8 cellular contexts compared by ENCODE assay signal in the genomic region with DNA sequence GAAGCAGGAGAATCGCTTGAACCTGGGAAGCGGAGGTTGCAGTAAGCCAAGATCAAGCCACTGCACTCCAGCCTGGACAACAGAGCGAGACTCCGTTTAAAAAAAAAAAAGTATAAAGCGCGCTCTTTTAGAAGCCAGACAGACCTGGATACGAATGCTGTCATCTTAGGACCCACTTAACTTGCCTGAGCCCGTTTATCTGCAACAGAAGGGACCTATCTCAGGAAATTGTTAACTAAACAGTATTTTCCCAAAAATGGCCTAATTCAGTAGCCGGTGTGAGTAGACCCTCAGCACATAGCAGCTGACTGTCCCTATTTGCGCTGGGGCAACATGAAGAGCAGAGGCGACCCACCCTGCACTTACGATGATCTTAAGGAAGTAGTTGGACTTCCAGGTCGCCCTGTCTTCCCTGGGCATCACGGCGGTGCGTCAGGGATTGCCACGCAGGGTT. TPM values are rescaled to one million over a fixed set of nuclear protein-coding genes. Genes with fewer than 3 reads are reported as not detected.
A peak's percentile ranks its signal among the peaks of the same experiment; 100 is the strongest.
DNase-seq lines count a peak whose midpoint lies in the region; ATAC-seq and TF ChIP-seq lines count a peak whose summit lies in the region.
"Not testable (repeated sequence)": the region's sequence is repeated elsewhere in the genome, so short reads cannot be mapped to it uniquely, and the experiment has no call there.

No MANE protein-coding gene starts in this region.

- TSS peak; percentile 61 for BruUV-seq in mammary epithelial cell (replicated peaks; lab: Mats Ljungman, UMichigan)

- H3K27me3 Mint-ChIP-seq in activated CD8-positive, alpha-beta T cell treated with anti-CD3 and anti-CD28 coated beads for 36 hours; memory B cell; progenitor cell of endocrine pancreas: not testable (repeated sequence)

- not testable (repeated sequence) for TF ChIP-seq CTCF in DOHH2 (IDR thresholded peaks at IDR 0.05; ENCODE audit: low read depth, low read length, poor library complexity, severe bottlenecking); NB4 (IDR thresholded peaks at IDR 0.05; ENCODE audit: low read depth, low read length); activated CD8-positive, alpha-beta T cell treated with anti-CD3 and anti-CD28 coated beads for 36 hours (IDR thresholded peaks at IDR 0.05); mammary epithelial cell (conservative IDR thresholded peaks at IDR 0.05 in 1 of 2, IDR thresholded peaks at IDR 0.05 in 1 of 2; ENCODE audit: extremely low read depth in 1 of 2, insufficient read depth in 1 of 2, low read depth in 1 of 2, low read length in 2 of 2); foreskin fibroblast (IDR thresholded peaks at IDR 0.05; ENCODE audit: low read depth, low read length); progenitor cell of endocrine pancreas (IDR thresholded peaks at IDR 0.05; ENCODE audit: unreplicated experiment); transverse colon (IDR thresholded peaks at IDR 0.05)

- dilution Hi-C loops in mammary epithelial cell (cut with HindIII; ENCODE audit: low sequenced_read_pairs) = loop anchor here (10.0 kb wide), 1 partner anchor 64 kb away; a partner anchor contains a TSS

- not testable (repeated sequence) for TF ChIP-seq POLR2A in NB4 (IDR thresholded peaks at IDR 0.05; ENCODE audit: extremely low read depth, insufficient read length); transverse colon (IDR thresholded peaks at IDR 0.05)

- H3K79me2 ChIP-seq in DOHH2 (ENCODE audit: control insufficient read depth, low read length) (peaks cover 65% of the 10 kb centered on the region), mammary epithelial cell (ENCODE audit: insufficient read depth, low read length) (peaks cover 51% of the 10 kb centered on the region)

- intact Hi-C loops in activated CD8-positive, alpha-beta T cell treated with anti-CD3 and anti-CD28 coated beads for 36 hours (cut with micrococcal nuclease); mammary epithelial cell (cut with micrococcal nuclease); transverse colon (cut with DNase I; ENCODE audit: low total_unique reads): not testable (repeated sequence)

- H3K4me3 ChIP-seq in DOHH2 (ENCODE audit: low read length) (peak overlapping the region; percentile 91), NB4 (ENCODE audit: low read depth, low read length) (peak overlapping the region; percentile 100), mammary epithelial cell (replicated peaks in 1 of 3; ENCODE audit: insufficient read depth in 1 of 3, low read depth in 2 of 3, low read length in 3 of 3) (peak overlapping the region; percentile 65 to 100 (median 94)), foreskin fibroblast (ENCODE audit: low read depth in 1 of 2, low read length in 2 of 2) (peak overlapping the region; percentile 63 to 90), transverse colon (peak overlapping the region; percentile 72 to 99 (median 96))

- peak overlapping the region; percentile 95 for H3K27ac Mint-ChIP-seq in activated CD8-positive, alpha-beta T cell treated with anti-CD3 and anti-CD28 coated beads for 36 hours
- H3K27ac Mint-ChIP-seq in memory B cell = peak overlapping the region; percentile 96
- H3K27ac Mint-ChIP-seq in progenitor cell of endocrine pancreas = peak overlapping the region; percentile 98

- H2AFZ ChIP-seq in mammary epithelial cell (ENCODE audit: low read depth, low read length) = not testable (repeated sequence)

- peaks cover 53% of the 10 kb centered on the region for H3K36me3 Mint-ChIP-seq in activated CD8-positive, alpha-beta T cell treated with anti-CD3 and anti-CD28 coated beads for 36 hours (ENCODE audit: low read depth)
- H3K36me3 Mint-ChIP-seq in memory B cell = peaks cover 10% of the 10 kb centered on the region
- H3K36me3 Mint-ChIP-seq in progenitor cell of endocrine pancreas (ENCODE audit: insufficient read depth) = peaks cover 13% of the 10 kb centered on the region

- CTCF ChIA-PET in activated CD8-positive, alpha-beta T cell treated with anti-CD3 and anti-CD28 coated beads for 36 hours (lab: Charles Lee) = interaction anchor here (0.9 to 5.5 kb wide), 12 partner anchors 9 to 91 kb away, joined by 3 to 37 read pairs (median 6); a partner anchor contains a TSS
- CTCF ChIA-PET in mammary epithelial cell (lab: Charles Lee; ENCODE audit: low non-redundant PET) = interaction anchor here (0.7 to 1.1 kb wide), 3 partner anchors 28 to 82 kb away, joined by 3 to 10 read pairs (median 3); a partner anchor contains a TSS

- H3K27ac ChIP-seq in DOHH2 (ENCODE audit: low read depth, low read length) (peak overlapping the region; percentile 88), mammary epithelial cell (ENCODE audit: insufficient read depth, low read depth, low read length) (peak overlapping the region; percentile 86), transverse colon (peak overlapping the region; percentile 90 to 96 (median 93))

- H3K9me3 Mint-ChIP-seq in activated CD8-positive, alpha-beta T cell treated with anti-CD3 and anti-CD28 coated beads for 36 hours; memory B cell; progenitor cell of endocrine pancreas (ENCODE audit: low read depth): not testable (repeated sequence)

- not testable (repeated sequence) for H3K9me2 ChIP-seq in DOHH2 (replicated peaks; ENCODE audit: control insufficient read depth, low read length)

- H3K27me3 ChIP-seq in DOHH2 (ENCODE audit: control insufficient read depth, low read length); mammary epithelial cell (ENCODE audit: insufficient read depth, low read length); transverse colon: not testable (repeated sequence)

- H3K36me3 ChIP-seq in DOHH2 (ENCODE audit: control insufficient read depth, low read length) = peaks cover 53% of the 10 kb centered on the region
- peaks cover 34% of the 10 kb centered on the region for H3K36me3 ChIP-seq in mammary epithelial cell (ENCODE audit: insufficient read depth, low read length)
- peaks cover 0 to 32% (median 12%) of the 10 kb centered on the region in 4 donors for H3K36me3 ChIP-seq in transverse colon

- H3K4me1 Mint-ChIP-seq in activated CD8-positive, alpha-beta T cell treated with anti-CD3 and anti-CD28 coated beads for 36 hours (ENCODE audit: low read depth) = peaks cover 37% of the 10 kb centered on the region
- H3K4me1 Mint-ChIP-seq in memory B cell (peaks cover 12% of the 10 kb centered on the region), progenitor cell of endocrine pancreas (ENCODE audit: low read depth) (peaks cover 15% of the 10 kb centered on the region)

- not testable (repeated sequence) for TF ChIP-seq EP300 in transverse colon (IDR thresholded peaks at IDR 0.05; ENCODE audit: low read depth)

- in situ Hi-C loops in mammary epithelial cell (cut with MboI; ENCODE audit: low sequenced_read_pairs in 2 of 2); transverse colon (cut with MboI; ENCODE audit: low pct_ligation_motif_present in 1 of 4, low pct_unique_long_range_greater_than_20kb in 1 of 4, low sequenced_read_pairs in 3 of 4): not testable (repeated sequence)

- peak overlapping the region; percentile 98 for H3K9ac ChIP-seq in mammary epithelial cell (ENCODE audit: insufficient read depth, low read length)

- peaks cover 53% of the 10 kb centered on the region for H3F3A ChIP-seq in DOHH2 (ENCODE audit: control insufficient read depth, insufficient read depth)

- H3K4me3 Mint-ChIP-seq in activated CD8-positive, alpha-beta T cell treated with anti-CD3 and anti-CD28 coated beads for 36 hours = peak overlapping the region; percentile 97
- peak overlapping the region; percentile 97 for H3K4me3 Mint-ChIP-seq in memory B cell
- peak overlapping the region; percentile 91 for H3K4me3 Mint-ChIP-seq in progenitor cell of endocrine pancreas (ENCODE audit: low read depth)

- POLR2A ChIA-PET in activated CD8-positive, alpha-beta T cell treated with anti-CD3 and anti-CD28 coated beads for 36 hours (lab: Charles Lee) = interaction anchor here (0.8 to 12.7 kb wide), 38 partner anchors 10 to 269 kb away, joined by 3 to 263 read pairs (median 5); a partner anchor contains a TSS

- not testable (repeated sequence) for ATAC-seq in activated CD8-positive, alpha-beta T cell treated with anti-CD3 and anti-CD28 coated beads for 36 hours; memory B cell (ENCODE audit: low read depth)

- H3K4me1 ChIP-seq in DOHH2 (ENCODE audit: control insufficient read depth, low read length) (peaks cover 52% of the 10 kb centered on the region), mammary epithelial cell (ENCODE audit: insufficient read depth, low read length) (peaks cover 42% of the 10 kb centered on the region), transverse colon (peaks cover 12 to 39% (median 24%) of the 10 kb centered on the region in 4 donors)

- DNase-seq in NB4 (ENCODE audit: low read depth) = peak; percentile 43
- DNase-seq in activated CD8-positive, alpha-beta T cell treated with anti-CD3 and anti-CD28 coated beads for 36 hours; mammary epithelial cell; foreskin fibroblast; memory B cell (ENCODE audit: low spot score in 2 of 2); progenitor cell of endocrine pancreas (ENCODE audit: low spot score, unreplicated experiment); transverse colon: not testable (repeated sequence)

- H3K4me2 ChIP-seq in DOHH2 (ENCODE audit: low read length) = peak overlapping the region; percentile 99
- H3K4me2 ChIP-seq in mammary epithelial cell (ENCODE audit: insufficient read depth, low read depth, low read length) = peak overlapping the region; percentile 86

- not testable (repeated sequence) for H3K9me3 ChIP-seq in DOHH2 (ENCODE audit: control insufficient read depth, insufficient read depth, low read length); mammary epithelial cell (replicated peaks; ENCODE audit: insufficient read depth, low read length); transverse colon

- peaks cover 18% of the 10 kb centered on the region for H4K20me1 ChIP-seq in DOHH2 (ENCODE audit: control insufficient read depth, insufficient read depth, low read depth, low read length)
- not testable (repeated sequence) for H4K20me1 ChIP-seq in mammary epithelial cell (ENCODE audit: insufficient read depth, low read length)

- 2% methylated on average over 9 of the region's 17 CpGs for WGBS in mammary epithelial cell (ENCODE audit: low coverage, missing lambda C conversion rate)
- 0 to 1% methylated on average over 2 to 17 of the region's 17 CpGs for WGBS in transverse colon (ENCODE audit: low coverage in 1 of 2), 2 donors

RNA-seq across cellular contexts. Expression of a gene that starts 0.5 kb away (rescaled TPM):
- 1,000 to 10,000 TPM; 4,421 to 4,585 TPM for total RNA-seq in activated CD8-positive, alpha-beta T cell treated with anti-CD3 and anti-CD28 coated beads for 36 hours
- 1,000 to 10,000 TPM; 2,131 to 2,307 TPM for total RNA-seq in mammary epithelial cell
- polyA plus RNA-seq in mammary epithelial cell = 9,728 TPM
- polyA minus RNA-seq in mammary epithelial cell = 2,830 TPM
- 2,127 and 2,195 TPM in 2 replicates for total RNA-seq in progenitor cell of endocrine pancreas
- 1,000 to 10,000 TPM in 3 of 4 donors, 100 to 1,000 TPM in 1; 660 to 2,105 (median 1,778) TPM for total RNA-seq in transverse colon

RNA-seq across cellular contexts. Expression of a gene that starts 5.9 kb away (rescaled TPM):
- 100 to 1,000 TPM; 130 to 137 TPM for total RNA-seq in activated CD8-positive, alpha-beta T cell treated with anti-CD3 and anti-CD28 coated beads for 36 hours
- 100 to 1,000 TPM in 1 of 2 donors, 10 to 100 TPM in 1; 92.5 to 109 TPM for total RNA-seq in mammary epithelial cell
- polyA plus RNA-seq in mammary epithelial cell = 45.7 TPM
- 341 TPM for polyA minus RNA-seq in mammary epithelial cell
- total RNA-seq in progenitor cell of endocrine pancreas = 117 and 131 TPM in 2 replicates
- total RNA-seq in transverse colon = 100 to 1,000 TPM in 2 of 4 donors, 10 to 100 TPM in 2; 70.0 to 141 (median 107) TPM
